Comparison of ENCODE assay signal across 33 cellular contexts in the genomic region with DNA sequence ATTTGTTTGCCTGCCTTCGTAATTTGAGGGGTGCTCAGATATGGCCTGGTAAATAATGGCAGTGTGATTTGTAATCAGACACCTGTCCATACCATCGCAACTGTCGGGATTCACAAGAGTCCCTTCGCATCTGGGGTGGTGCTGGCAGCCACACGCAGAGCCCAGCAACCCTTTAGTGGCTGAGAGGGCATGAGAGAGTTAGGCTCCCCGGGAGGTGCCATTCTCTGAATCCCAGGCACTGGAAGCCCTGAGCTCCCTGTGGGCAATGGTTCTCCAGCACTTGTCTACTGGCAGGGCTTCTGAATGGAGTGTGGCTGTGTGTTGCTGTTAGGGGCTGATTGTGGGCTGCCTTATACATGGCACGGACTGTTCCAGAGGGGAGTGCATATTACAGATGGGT.
"Had no signal": no experiment of that assay in that cellular context is flagged by ENCODE, and none has a peak within 500 bp of the region (broad histone marks: within the 10 kb centered on the region; RNA-seq: fewer than 3 reads in every experiment).

No MANE protein-coding gene starts in this region.

- H3K4me1 Mint-ChIP-seq: activated CD4-positive, alpha-beta T cell treated with anti-CD3 and anti-CD28 coated beads, Interleukin-2, amount 10 ng/mL, durations not matched to agents 24 days and 14 days; naive B cell; stimulated activated naive B cell treated with anti-CD40 and anti-IgM and Interleukin-4, amounts not matched to agents 10 μg/mL and 1 μg/mL and 100 μg/mL, for 72 hours had no signal

- H3K4me1 ChIP-seq: gastrocnemius medialis, left ventricle myocardium inferior, pancreas, prostate gland, stomach, thyroid gland had no signal

- H3K36me3 ChIP-seq: brain microvascular endothelial cell, gastrocnemius medialis, left ventricle myocardium inferior, pancreas, prostate gland, stomach, thyroid gland, WERI-Rb-1 had no signal

- H3K27ac ChIP-seq: brain microvascular endothelial cell, gastrocnemius medialis, hepatocyte, left ventricle myocardium inferior, pancreas, prostate gland, skin epidermis, stomach, thyroid gland, WERI-Rb-1 had no signal

- H3K4me2 ChIP-seq: hepatocyte had no signal

- H3K4me3 Mint-ChIP-seq: activated CD4-positive, alpha-beta memory T cell treated with anti-CD3 and anti-CD28 coated beads for 36 hours; activated CD4-positive, alpha-beta T cell treated with anti-CD3 and anti-CD28 coated beads, Interleukin-2, amount 10 ng/mL, durations not matched to agents 24 days and 14 days; effector memory CD8-positive, alpha-beta T cell; naive B cell; stimulated activated naive B cell treated with anti-CD40 and anti-IgM and Interleukin-4, amounts not matched to agents 10 μg/mL and 1 μg/mL and 100 μg/mL, for 72 hours had no signal

- H3K27me3 ChIP-seq: brain microvascular endothelial cell, gastrocnemius medialis, hepatocyte, pancreas, stomach, thyroid gland had no signal

- H3K9me3 ChIP-seq: gastrocnemius medialis, left ventricle myocardium inferior, pancreas, prostate gland, stomach, thyroid gland had no signal

- H3K9me3 Mint-ChIP-seq: activated CD4-positive, alpha-beta memory T cell treated with anti-CD3 and anti-CD28 coated beads for 36 hours; activated CD4-positive, alpha-beta T cell treated with anti-CD3 and anti-CD28 coated beads, Interleukin-2, amount 10 ng/mL, durations not matched to agents 24 days and 14 days; effector memory CD8-positive, alpha-beta T cell; nephron progenitor cell had no signal

- H3K4me3 ChIP-seq: gastrocnemius medialis, hepatocyte, left ventricle myocardium inferior, pancreas, prostate gland, skin epidermis, stomach, thyroid gland had no signal

- H3K27ac Mint-ChIP-seq: activated CD4-positive, alpha-beta memory T cell treated with anti-CD3 and anti-CD28 coated beads for 36 hours; activated CD4-positive, alpha-beta T cell treated with anti-CD3 and anti-CD28 coated beads, Interleukin-2, amount 10 ng/mL, durations not matched to agents 24 days and 14 days; effector memory CD8-positive, alpha-beta T cell; naive B cell had no signal

- H2AFZ ChIP-seq: hepatocyte had no signal

- ATAC-seq: effector memory CD8-positive, alpha-beta T cell; gastrocnemius medialis; pancreas; sciatic nerve; stimulated activated naive B cell treated with anti-CD40 and anti-IgM and Interleukin-4, amounts not matched to agents 10 μg/mL and 1 μg/mL and 100 μg/mL, for 72 hours had no signal

- H3K36me3 Mint-ChIP-seq: activated CD4-positive, alpha-beta memory T cell treated with anti-CD3 and anti-CD28 coated beads for 36 hours; naive B cell; stimulated activated naive B cell treated with anti-CD40 and anti-IgM and Interleukin-4, amounts not matched to agents 10 μg/mL and 1 μg/mL and 100 μg/mL, for 72 hours had no signal

- H3K27me3 Mint-ChIP-seq: activated CD4-positive, alpha-beta memory T cell treated with anti-CD3 and anti-CD28 coated beads for 36 hours; activated CD4-positive, alpha-beta T cell treated with anti-CD3 and anti-CD28 coated beads, Interleukin-2, amount 10 ng/mL, durations not matched to agents 24 days and 14 days; effector memory CD8-positive, alpha-beta T cell had no signal

- DNase-seq: activated CD4-positive, alpha-beta memory T cell treated with anti-CD3 and anti-CD28 coated beads for 36 hours; activated CD4-positive, alpha-beta T cell treated with anti-CD3 and anti-CD28 coated beads, Interleukin-2, amount 10 ng/mL, durations not matched to agents 24 days and 14 days; activated CD4-positive, CD25-positive, alpha-beta regulatory T cell treated with anti-CD3 and anti-CD28 coated beads, Interleukin-2, amount 50 U/mL, for 72 hours; activated CD8-positive, alpha-beta memory T cell treated with anti-CD3 and anti-CD28 coated beads, Interleukin-2, amount 50 U/mL, for 4 hours; activated gamma-delta T cell treated with Interleukin-2 at 50 U/mL for 16 hours; activated naive CD4-positive, alpha-beta T cell treated with anti-CD3 and anti-CD28 coated beads, Interleukin-2, amount 50 U/mL, for 16 hours; activated T-cell treated with anti-CD3 and anti-CD28 coated beads, Interleukin-2, amount 50 U/mL, for 1 hour; amniotic stem cell; brain microvascular endothelial cell; cortex of kidney; effector memory CD8-positive, alpha-beta T cell; erythroblast; gastrocnemius medialis; glutamatergic neuron; islet precursor cell; left ventricle myocardium inferior; naive B cell; nucleus accumbens; pancreas; retina; stimulated activated CD4-positive, alpha-beta T cell treated with anti-CD3 and anti-CD28 coated beads, Interleukin-1b, Interleukin-23, amount 100 ng/mL, for 48 hours; stimulated activated CD4-positive, alpha-beta T cell treated with anti-CD3 and anti-CD28 coated beads, Interleukin-4, amount 100 ng/mL, for 4 hours; stimulated activated CD8-positive, alpha-beta memory T cell treated with anti-CD3 and anti-CD28 coated beads, Interleukin-4, amount 100 ng/mL, for 48 hours; stimulated activated naive B cell treated with anti-CD40 and anti-IgM and Interleukin-4, amounts not matched to agents 10 μg/mL and 1 μg/mL and 100 μg/mL, for 72 hours; stomach; T1000; thyroid gland; WERI-Rb-1 had no signal
